Comparison of ENCODE assay signal across 8 cellular contexts in genomic region chr17:37848690-37849616, GRCh38.
DNase-seq lines count a peak whose midpoint lies in the region; ATAC-seq and TF ChIP-seq lines count a peak whose summit lies in the region.

No MANE protein-coding gene starts in this region.

- peak overlapping the region; percentile 50 for H3K4me3 Mint-ChIP-seq in activated naive CD8-positive, alpha-beta T cell treated with anti-CD3 and anti-CD28 coated beads, Interleukin-2, amount 10 ng/mL, durations not matched to agents 7 days and 5 days
- no peak overlapping the region for H3K4me3 Mint-ChIP-seq in neural crest cell

- no peaks in the 10 kb centered on the region for H3K9me3 Mint-ChIP-seq in activated naive CD8-positive, alpha-beta T cell treated with anti-CD3 and anti-CD28 coated beads, Interleukin-2, amount 10 ng/mL, durations not matched to agents 7 days and 5 days
- peaks cover 3% of the 10 kb centered on the region for H3K9me3 Mint-ChIP-seq in neural crest cell

- H3K27ac Mint-ChIP-seq in activated naive CD8-positive, alpha-beta T cell treated with anti-CD3 and anti-CD28 coated beads, Interleukin-2, amount 10 ng/mL, durations not matched to agents 7 days and 5 days, result peak overlapping the region; percentile 75
- H3K27ac Mint-ChIP-seq in neural crest cell (ENCODE audit: unreplicated experiment), result peak overlapping the region; percentile 46

- peaks cover 9% of the 10 kb centered on the region for H3K27me3 Mint-ChIP-seq in activated naive CD8-positive, alpha-beta T cell treated with anti-CD3 and anti-CD28 coated beads, Interleukin-2, amount 10 ng/mL, durations not matched to agents 7 days and 5 days
- H3K27me3 Mint-ChIP-seq in neural crest cell (ENCODE audit: low read depth), result peaks cover 5% of the 10 kb centered on the region

- no peak for TF ChIP-seq CTCF in GM13977 (IDR thresholded peaks at IDR 0.05; ENCODE audit: extremely low read depth, insufficient read depth, missing control alignments)
- no peak for TF ChIP-seq CTCF in neural crest cell (conservative IDR thresholded peaks at IDR 0.05)

- H3K4me1 Mint-ChIP-seq in activated naive CD8-positive, alpha-beta T cell treated with anti-CD3 and anti-CD28 coated beads, Interleukin-2, amount 10 ng/mL, durations not matched to agents 7 days and 5 days, result peaks cover 34% of the 10 kb centered on the region
- peaks cover 9% of the 10 kb centered on the region for H3K4me1 Mint-ChIP-seq in neural crest cell

- ATAC-seq in activated naive CD8-positive, alpha-beta T cell treated with anti-CD3 and anti-CD28 coated beads, Interleukin-2, amount 10 ng/mL, durations not matched to agents 7 days and 5 days (ENCODE audit: low read depth), result peak; percentile 87
- ATAC-seq in HG03039 (IDR thresholded peaks at IDR 0.05; ENCODE audit: unreplicated experiment) (no peak), HG03520 (IDR thresholded peaks at IDR 0.05; ENCODE audit: unreplicated experiment) (no peak)

- POLR2A ChIA-PET in activated naive CD8-positive, alpha-beta T cell treated with anti-CD3 and anti-CD28 coated beads, Interleukin-2, amount 10 ng/mL, durations not matched to agents 7 days and 5 days (lab: Charles Lee), result interaction anchor here (1.0 kb wide), 1 partner anchor 12 kb away, joined by 4 read pairs; no protein-coding TSS in a partner anchor

- peak; percentile 98 for DNase-seq in ACHN
- peak; percentile 70 for DNase-seq in GM13977 (ENCODE audit: low spot score)
- peak; percentile 61 for DNase-seq in KBM-7
- peak; percentile 48 for DNase-seq in activated naive CD8-positive, alpha-beta T cell treated with anti-CD3 and anti-CD28 coated beads, Interleukin-2, amount 10 ng/mL, durations not matched to agents 7 days and 5 days
- no peak for DNase-seq in neural crest cell (ENCODE audit: low read depth, low spot score)
- no peak for DNase-seq in iPS-NIHi7 (ENCODE audit: extremely low spot score)

- in situ Hi-C loops in ACHN (cut with HindIII; ENCODE audit: low pct_ligation_motif_present, low pct_unique_long_range_greater_than_20kb, low sequenced_read_pairs), result no loop called here
- in situ Hi-C loops in GM13977 (cut with MboI; ENCODE audit: low pct_unique_long_range_greater_than_20kb, low sequenced_read_pairs, unreplicated experiment), result no loop called here
- in situ Hi-C loops in KBM-7 (cut with MboI; ENCODE audit: low pct_unique_long_range_greater_than_20kb, low sequenced_read_pairs), result no loop called here

- no peaks in the 10 kb centered on the region for H3K36me3 Mint-ChIP-seq in activated naive CD8-positive, alpha-beta T cell treated with anti-CD3 and anti-CD28 coated beads, Interleukin-2, amount 10 ng/mL, durations not matched to agents 7 days and 5 days
- H3K36me3 Mint-ChIP-seq in neural crest cell (ENCODE audit: low read depth), result no peaks in the 10 kb centered on the region

Comparison
In these comparisons a context has a peak if more than half of its experiments do, and no peak if none do; other contexts are left out.
1. DNase-seq: peak in ACHN (single experiment), GM13977 (single experiment), KBM-7 (single experiment) and activated naive CD8-positive, alpha-beta T cell treated with anti-CD3 and anti-CD28 coated beads, Interleukin-2, amount 10 ng/mL, durations not matched to agents 7 days and 5 days (single experiment); none in neural crest cell (single experiment) and iPS-NIHi7 (single experiment).